Comparison of ENCODE assay signal across 10 cellular contexts in genomic region chr14:68694516-68695235, GRCh38.
DNase-seq lines count a peak whose midpoint lies in the region; ATAC-seq and TF ChIP-seq lines count a peak whose summit lies in the region.
"Had no signal": no experiment of that assay in that cellular context is flagged by ENCODE, and none has a peak within 500 bp of the region (broad histone marks: within the 10 kb centered on the region; RNA-seq: fewer than 3 reads in every experiment).

No MANE protein-coding gene starts in this region.

- no peak overlapping the region for H3K4me3 ChIP-seq in mammary epithelial cell (replicated peaks in 1 of 3; ENCODE audit: insufficient read depth in 1 of 3, low read depth in 2 of 3, low read length in 3 of 3)

- H3K9ac ChIP-seq in mammary epithelial cell (ENCODE audit: insufficient read depth, low read length): peak overlapping the region; percentile 72
- H3K9ac ChIP-seq: KMS-11 had no signal

- CTCF ChIA-PET in mammary epithelial cell (lab: Charles Lee; ENCODE audit: low non-redundant PET): interaction anchor here (0.7 kb wide), 1 partner anchor 22 kb away, joined by 5 read pairs; no protein-coding TSS in a partner anchor

- BruUV-seq in mammary epithelial cell (replicated peaks; lab: Mats Ljungman, UMichigan): TSS peak; percentile 96

- no peak for TF ChIP-seq CTCF in CD14-positive monocyte (IDR thresholded peaks at IDR 0.05)
- TF ChIP-seq CTCF in mammary epithelial cell (conservative IDR thresholded peaks at IDR 0.05 in 1 of 2, IDR thresholded peaks at IDR 0.05 in 1 of 2; ENCODE audit: extremely low read depth in 1 of 2, insufficient read depth in 1 of 2, low read depth in 1 of 2, low read length in 2 of 2): no peak
- no peak for TF ChIP-seq CTCF in nephron (IDR thresholded peaks at IDR 0.05; ENCODE audit: unreplicated experiment in 3 of 3)
- no peak for TF ChIP-seq CTCF in GM13976 (IDR thresholded peaks at IDR 0.05; ENCODE audit: borderline replicate concordance, control extremely low read depth, extremely low read depth, insufficient read depth, missing control alignments)

- H3K36me3 Mint-ChIP-seq in CD14-positive monocyte (peaks cover 15 to 22% of the 10 kb centered on the region in 2 donors), nephron (ENCODE audit: low read depth) (no peaks in the 10 kb centered on the region)

- no peaks in the 10 kb centered on the region for H3K27me3 ChIP-seq in mammary epithelial cell (ENCODE audit: insufficient read depth, low read length)

- H3K27me3 Mint-ChIP-seq in CD14-positive monocyte (ENCODE audit: low read depth in 3 of 3) (peaks cover 12 to 20% (median 13%) of the 10 kb centered on the region in 3 donors), nephron (ENCODE audit: low read depth) (peaks cover 6% of the 10 kb centered on the region)

- no peaks in the 10 kb centered on the region for H4K20me1 ChIP-seq in mammary epithelial cell (ENCODE audit: insufficient read depth, low read length)

- dilution Hi-C loops in mammary epithelial cell (cut with HindIII; ENCODE audit: low sequenced_read_pairs): no loop called here

- no peaks in the 10 kb centered on the region for H3K9me3 ChIP-seq in mammary epithelial cell (replicated peaks; ENCODE audit: insufficient read depth, low read length)

- no peak overlapping the region for H2AFZ ChIP-seq in mammary epithelial cell (ENCODE audit: low read depth, low read length)

- H3K27ac Mint-ChIP-seq in CD14-positive monocyte: peak overlapping the region; percentile 74 to 92 (median 88)
- peak overlapping the region in 2 of 3 experiments; percentile 80 to 99 for H3K27ac Mint-ChIP-seq in nephron

- peaks cover 38% of the 10 kb centered on the region for H3K4me1 ChIP-seq in mammary epithelial cell (ENCODE audit: insufficient read depth, low read length)

- H3K27ac ChIP-seq in mammary epithelial cell (ENCODE audit: insufficient read depth, low read depth, low read length): peak overlapping the region; percentile 91
- H3K27ac ChIP-seq: KMS-11 had no signal

- H3K4me1 Mint-ChIP-seq in CD14-positive monocyte (peaks cover 49% of the 10 kb centered on the region), nephron (peaks cover 63% of the 10 kb centered on the region)

- no peaks in the 10 kb centered on the region for H3K79me2 ChIP-seq in mammary epithelial cell (ENCODE audit: insufficient read depth, low read length)

- peaks cover 0 to 5% (median 0%) of the 10 kb centered on the region in 7 donors for H3K9me3 Mint-ChIP-seq in CD14-positive monocyte
- peaks cover 4% of the 10 kb centered on the region for H3K9me3 Mint-ChIP-seq in nephron

- ATAC-seq in GM19023 (IDR thresholded peaks at IDR 0.05; ENCODE audit: unreplicated experiment): no peak

- WGBS in mammary epithelial cell (ENCODE audit: low coverage, missing lambda C conversion rate): 62% methylated on average over 7 of the region's 7 CpGs

- H3K36me3 ChIP-seq in mammary epithelial cell (ENCODE audit: insufficient read depth, low read length): no peaks in the 10 kb centered on the region

- intact Hi-C loops in CD14-positive monocyte (cut with micrococcal nuclease) (loop anchor here in 1 of 2 donors (1.0 to 5.0 kb wide), 2 partner anchors 40 to 117 kb away; no protein-coding TSS in a partner anchor), mammary epithelial cell (cut with micrococcal nuclease) (loop anchor here (1.0 to 2.0 kb wide), 5 partner anchors 7 to 228 kb away; no protein-coding TSS in a partner anchor)

- peak overlapping the region in 1 of 2 donors; percentile 61 for H3K4me3 Mint-ChIP-seq in CD14-positive monocyte
- H3K4me3 Mint-ChIP-seq in nephron: no peak overlapping the region

- in situ Hi-C loops in mammary epithelial cell (cut with MboI; ENCODE audit: low sequenced_read_pairs in 2 of 2): no loop called here
- in situ Hi-C loops in GM13976 (cut with MboI; ENCODE audit: low sequenced_read_pairs, unreplicated experiment): no loop called here

- H3K4me2 ChIP-seq in mammary epithelial cell (ENCODE audit: insufficient read depth, low read depth, low read length): peak overlapping the region; percentile 16
- H3K4me2 ChIP-seq: KMS-11 had no signal

- DNase-seq in CD14-positive monocyte (ENCODE audit: low spot score) (no peak), LHCN-M2 (ENCODE audit: low read depth) (peak; percentile 97), mammary epithelial cell (no peak), GM13976 (ENCODE audit: low spot score) (no peak), NCI-H446 treated with DMSO at 0.1 percent for 48 hours (lab: John Stamatoyannopoulos, UW) (no peak)
- DNase-seq in activated naive CD4-positive, alpha-beta T cell (lab: John Stamatoyannopoulos, UW): no peak
- DNase-seq: nucleus accumbens had no signal
